Comparison of ENCODE assay signal across 8 cellular contexts in the genomic region with DNA sequence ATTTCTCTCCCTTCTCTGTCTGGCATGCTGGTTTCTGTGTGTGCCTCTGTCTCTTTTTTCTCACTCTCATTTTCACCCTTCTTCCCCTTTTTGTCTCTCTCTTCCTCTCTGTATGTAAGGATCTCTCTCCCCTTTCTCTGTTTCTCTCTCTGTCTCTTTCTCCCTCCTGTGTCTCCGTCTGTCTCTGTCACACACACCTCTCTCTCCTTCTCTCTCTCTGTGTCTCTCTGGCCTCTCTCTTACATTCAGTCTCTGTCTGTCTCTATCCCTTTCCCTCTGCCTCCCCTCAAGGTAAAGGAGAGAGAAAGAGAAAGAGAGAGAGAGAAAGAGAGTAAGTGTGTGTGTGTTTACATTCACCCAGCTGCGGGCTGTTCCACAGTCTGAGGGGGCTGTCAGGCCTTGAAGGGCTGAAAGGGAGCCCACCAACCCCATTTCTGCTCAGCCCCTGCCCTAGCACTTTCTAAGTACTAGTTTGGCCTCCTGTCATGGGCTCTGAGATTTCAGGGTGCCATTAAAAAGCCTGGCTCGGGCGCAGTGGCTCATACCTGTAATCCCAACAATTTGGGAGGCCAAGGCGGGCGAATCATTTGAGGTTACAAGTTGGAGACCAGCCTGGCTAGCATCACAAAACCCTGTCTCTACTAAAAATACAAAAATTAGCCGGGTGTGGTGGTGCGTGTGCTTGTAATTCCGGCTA. TPM values are rescaled to one million over a fixed set of nuclear protein-coding genes. Genes with fewer than 3 reads are reported as not detected.
A peak's percentile ranks its signal among the peaks of the same experiment; 100 is the strongest.
DNase-seq lines count a peak whose midpoint lies in the region; TF ChIP-seq lines count a peak whose summit lies in the region.

No MANE protein-coding gene starts in this region.

- H3K27me3 ChIP-seq in OCI-LY3 (ENCODE audit: low read depth, low read length) (no peaks in the 10 kb centered on the region), esophagus muscularis mucosa (no peaks in the 10 kb centered on the region)

- no peaks in the 10 kb centered on the region for H3K36me3 Mint-ChIP-seq in T-helper 1 cell treated with Interleukin-12 subunit alpha and Interleukin-12 subunit beta and Interleukin-4 antibody, amounts not matched to agents 30 μg/mL and 1 μg/mL, for 36 hours (ENCODE audit: low read depth)

- peaks cover 14% of the 10 kb centered on the region for H3K4me1 Mint-ChIP-seq in T-helper 1 cell treated with Interleukin-12 subunit alpha and Interleukin-12 subunit beta and Interleukin-4 antibody, amounts not matched to agents 30 μg/mL and 1 μg/mL, for 36 hours (ENCODE audit: low read depth)

- peak overlapping the region; percentile 53 for H3K9ac ChIP-seq in OCI-LY3 (ENCODE audit: low read length)

- intact Hi-C loops in esophagus muscularis mucosa (cut with DNase I): no loop called here

- H3K79me2 ChIP-seq in OCI-LY3 (ENCODE audit: low read length): no peaks in the 10 kb centered on the region

- no peaks in the 10 kb centered on the region for H3K9me3 Mint-ChIP-seq in T-helper 1 cell treated with Interleukin-12 subunit alpha and Interleukin-12 subunit beta and Interleukin-4 antibody, amounts not matched to agents 30 μg/mL and 1 μg/mL, for 36 hours

- no peaks in the 10 kb centered on the region for H4K20me1 ChIP-seq in OCI-LY3 (ENCODE audit: insufficient read depth, low read length)

- H3K27ac ChIP-seq in OCI-LY3 (ENCODE audit: low read length): peak overlapping the region; percentile 49; the same call in 1 of the 2 replicates
- H3K27ac ChIP-seq in esophagus muscularis mucosa (replicated peaks in 1 of 4): peak overlapping the region; percentile 77 to 84 (median 84)
- peak overlapping the region; percentile 66 for H3K27ac ChIP-seq in substantia nigra (ENCODE audit: low read depth, low read length, poor library complexity, severe bottlenecking)

- no peak for TF ChIP-seq EP300 in esophagus muscularis mucosa (IDR thresholded peaks at IDR 0.05)

- no peak for TF ChIP-seq CTCF in OCI-LY3 (IDR thresholded peaks at IDR 0.05; ENCODE audit: low read depth, low read length)
- TF ChIP-seq CTCF in esophagus muscularis mucosa (IDR thresholded peaks at IDR 0.05): no peak

- DNase-seq in T-helper 1 cell: no peak
- DNase-seq in esophagus muscularis mucosa (ENCODE audit: extremely low spot score): no peak
- no peak for DNase-seq in substantia nigra (lab: John Stamatoyannopoulos, UW)
- DNase-seq in SK-N-DZ (ENCODE audit: low spot score): no peak
- no peak for DNase-seq in ureter (ENCODE audit: low spot score)
- DNase-seq in activated CD4-positive, alpha-beta T cell treated with anti-CD3 and anti-CD28 coated beads for 48 hours: no peak

- H3K9me3 ChIP-seq in OCI-LY3 (ENCODE audit: insufficient read depth, low read length): peaks cover 2% of the 10 kb centered on the region; the same call in 1 of the 2 replicates
- H3K9me3 ChIP-seq in esophagus muscularis mucosa: no peaks in the 10 kb centered on the region

- peak overlapping the region; percentile 93 for H3K4me3 Mint-ChIP-seq in T-helper 1 cell treated with Interleukin-12 subunit alpha and Interleukin-12 subunit beta and Interleukin-4 antibody, amounts not matched to agents 30 μg/mL and 1 μg/mL, for 36 hours

- no peak for TF ChIP-seq POLR2A in esophagus muscularis mucosa (IDR thresholded peaks at IDR 0.05; ENCODE audit: low read depth)

- H3K4me1 ChIP-seq in OCI-LY3 (ENCODE audit: low read length): peaks cover 7% of the 10 kb centered on the region
- peaks cover 2 to 20% (median 16%) of the 10 kb centered on the region in 4 donors for H3K4me1 ChIP-seq in esophagus muscularis mucosa

- H3K27ac Mint-ChIP-seq in T-helper 1 cell treated with Interleukin-12 subunit alpha and Interleukin-12 subunit beta and Interleukin-4 antibody, amounts not matched to agents 30 μg/mL and 1 μg/mL, for 36 hours: peak overlapping the region; percentile 65

- H3K4me2 ChIP-seq in OCI-LY3 (ENCODE audit: low read length): peak overlapping the region; percentile 81

- H3K4me3 ChIP-seq in OCI-LY3 (ENCODE audit: low read length): peak overlapping the region; percentile 77
- peak overlapping the region in 3 of 4 donors; percentile 41 to 45 (median 44) for H3K4me3 ChIP-seq in esophagus muscularis mucosa

- H3K36me3 ChIP-seq in OCI-LY3 (replicated peaks; ENCODE audit: low read depth, low read length): no peaks in the 10 kb centered on the region
- no peaks in the 10 kb centered on the region for H3K36me3 ChIP-seq in esophagus muscularis mucosa

- no peaks in the 10 kb centered on the region for H3K27me3 Mint-ChIP-seq in T-helper 1 cell treated with Interleukin-12 subunit alpha and Interleukin-12 subunit beta and Interleukin-4 antibody, amounts not matched to agents 30 μg/mL and 1 μg/mL, for 36 hours (ENCODE audit: low read depth)

- WGBS in esophagus muscularis mucosa: 59% methylated on average over 9 of the region's 9 CpGs

- peak overlapping the region; percentile 94 for H2AFZ ChIP-seq in OCI-LY3 (ENCODE audit: low read depth, low read length)

RNA-seq across cellular contexts. Expression of a gene that starts 9.6 kb away (rescaled TPM):
- total RNA-seq in esophagus muscularis mucosa: 10 to 100 TPM; 65.9 to 98.8 (median 92.2) TPM
- 19.2 and 19.4 TPM in 2 replicates for polyA plus RNA-seq in SK-N-DZ (2014; cell fraction: cytosol; rRNA removed)
- 75.4 and 87.7 TPM in 2 replicates for polyA plus RNA-seq in SK-N-DZ (2014; cell fraction: nucleus; rRNA removed)
- total RNA-seq in ureter: 74.8 TPM

RNA-seq across cellular contexts. Expression of a gene that starts 21.4 kb away (rescaled TPM):
- total RNA-seq in esophagus muscularis mucosa (10 to 100 TPM in 3 of 4 donors, 1 to 10 TPM in 1; 8.3 to 17.4 (median 14.2) TPM), ureter (34.1 TPM)
- 11.7 and 14.5 TPM in 2 replicates for polyA plus RNA-seq in SK-N-DZ (2014; cell fraction: cytosol; rRNA removed)
- 33.8 and 48.4 TPM in 2 replicates for polyA plus RNA-seq in SK-N-DZ (2014; cell fraction: nucleus; rRNA removed)

RNA-seq across cellular contexts. Expression of a gene that starts 24.0 kb away (rescaled TPM):
- 1 to 10 TPM in 1 of 4 donors, under 1 TPM in 3; 0.83 to 2.8 (median 0.90) TPM for total RNA-seq in esophagus muscularis mucosa
- 18.7 and 20.1 TPM in 2 replicates for polyA plus RNA-seq in SK-N-DZ (2014; cell fraction: cytosol; rRNA removed)
- 26.0 and 54.7 TPM in 2 replicates for polyA plus RNA-seq in SK-N-DZ (2014; cell fraction: nucleus; rRNA removed)
- total RNA-seq in ureter: 7.6 TPM
